Comparison of ENCODE assay signal across 8 cellular contexts in genomic region chr4:40055379-40055872, GRCh38. TPM values are rescaled to one million over a fixed set of nuclear protein-coding genes. Genes with fewer than 3 reads are reported as not detected.
A peak's percentile ranks its signal among the peaks of the same experiment; 100 is the strongest.
DNase-seq lines count a peak whose midpoint lies in the region; TF ChIP-seq lines count a peak whose summit lies in the region.

No MANE protein-coding gene starts in this region.

- H3K4me3 ChIP-seq in HUES6 (ENCODE audit: low read depth, low read length) (peak overlapping the region; percentile 64), foreskin fibroblast (ENCODE audit: low read depth in 1 of 2, low read length in 2 of 2) (peak overlapping the region; percentile 70 to 73), smooth muscle cell (peak overlapping the region; percentile 69)

- H3K27me3 ChIP-seq in HUES6 (ENCODE audit: control insufficient read depth, insufficient read depth, low read length) (no peaks in the 10 kb centered on the region), smooth muscle cell (ENCODE audit: low read depth) (no peaks in the 10 kb centered on the region)

- H3K9ac ChIP-seq in HUES6 (ENCODE audit: low read length) (peak overlapping the region; percentile 92), smooth muscle cell (ENCODE audit: low read depth) (peak overlapping the region; percentile 88)

- H3K79me2 ChIP-seq in smooth muscle cell (ENCODE audit: low read depth): peaks cover 24% of the 10 kb centered on the region

- TF ChIP-seq CTCF in foreskin fibroblast (IDR thresholded peaks at IDR 0.05; ENCODE audit: low read depth, low read length): no peak
- no peak for TF ChIP-seq CTCF in smooth muscle cell (IDR thresholded peaks at IDR 0.05; ENCODE audit: borderline replicate concordance, insufficient read depth, poor library complexity, severe bottlenecking)

- H3K4me2 ChIP-seq in smooth muscle cell: peak overlapping the region; percentile 96

- DNase-seq in CMK (ENCODE audit: low read depth) (peak; percentile 11), foreskin fibroblast (no peak), smooth muscle cell (lab: John Stamatoyannopoulos, UW; ENCODE audit: unreplicated experiment) (no peak), NCI-H2196 treated with DMSO at 0.1 percent for 48 hours (lab: John Stamatoyannopoulos, UW; ENCODE audit: unreplicated experiment) (no peak), DMS53 (lab: John Stamatoyannopoulos, UW) (no peak), putamen (ENCODE audit: low spot score) (no peak)
- peak; percentile 56 to 60 for DNase-seq in activated CD4-positive, alpha-beta T cell treated with anti-CD3 and anti-CD28 coated beads, Interleukin-2, amount 50 U/mL, for 48 hours

- no peaks in the 10 kb centered on the region for H4K20me1 ChIP-seq in smooth muscle cell (ENCODE audit: low read depth)

- peak overlapping the region; percentile 89 for H2AFZ ChIP-seq in smooth muscle cell (ENCODE audit: low read depth)

- H3K9me3 ChIP-seq in HUES6 (ENCODE audit: control insufficient read depth, insufficient read depth, low read depth, low read length) (no peaks in the 10 kb centered on the region), smooth muscle cell (replicated peaks; ENCODE audit: low read depth) (no peaks in the 10 kb centered on the region)

- H3K27ac ChIP-seq in HUES6 (ENCODE audit: low read depth, low read length): peak overlapping the region; percentile 95
- H3K27ac ChIP-seq in smooth muscle cell (ENCODE audit: low read depth): peak overlapping the region; percentile 90

- WGBS in smooth muscle cell (ENCODE audit: low lambda C conversion rate): 9% methylated on average over 8 of the region's 8 CpGs

- H3K4me1 ChIP-seq in HUES6 (ENCODE audit: control insufficient read depth, insufficient read depth, low read length): peaks cover 19% of the 10 kb centered on the region
- peaks cover 20% of the 10 kb centered on the region for H3K4me1 ChIP-seq in smooth muscle cell (ENCODE audit: low read depth)

- peaks cover 3% of the 10 kb centered on the region for H3F3A ChIP-seq in smooth muscle cell (ENCODE audit: low read depth)

- H3K36me3 ChIP-seq in HUES6 (ENCODE audit: control insufficient read depth, insufficient read depth, low read length) (0 out of 2 replicates have a peak, but pooled peaks cover 3% of the 10 kb centered on the region), smooth muscle cell (ENCODE audit: low read depth) (no peaks in the 10 kb centered on the region)

RNA-seq across cellular contexts. Expression of gene N4BP2, which starts 1.2 kb away (rescaled TPM):
- 40.0 and 40.6 TPM in 2 replicates for total RNA-seq in smooth muscle cell
- polyA plus RNA-seq in smooth muscle cell: 9.0 and 9.2 TPM in 2 replicates

Comparison
In these comparisons a context has a peak if more than half of its experiments do, and no peak if none do; other contexts are left out.
1. DNase-seq: peak in CMK (single experiment) and activated CD4-positive, alpha-beta T cell treated with anti-CD3 and anti-CD28 coated beads, Interleukin-2, amount 50 U/mL, for 48 hours (2 of 2); none in foreskin fibroblast (0 of 2), smooth muscle cell (single experiment), NCI-H2196 treated with DMSO at 0.1 percent for 48 hours (single experiment), DMS53 (single experiment) and putamen (single experiment).
2. Peak in every context shown above with its lines, with median percentiles within 50 percentile points of each other: H3K4me3 ChIP-seq.